ENCODE assay signal across 1 cellular context in genomic region chr1:109759513-109760334, GRCh38.
TF ChIP-seq lines count a peak whose summit lies in the region.

No MANE protein-coding gene starts in this region.

TF ChIP-seq in HepG2, 621 proteins besides CTCF, POLR2A, EP300 and RAD21:
- 0 out of 2 replicates have a peak, but pooled peaks have one; percentile 10 for TF ChIP-seq ZBTB7A (CRISPR knock-in tag; IDR thresholded peaks at IDR 0.05)
- TF ChIP-seq ZNF30 (CRISPR knock-in tag; IDR thresholded peaks at IDR 0.05), result no peak
TF ChIP-seq in HepG2: peak in this region for 1.
